ENCODE assay signal across 9 cellular contexts in the genomic region with DNA sequence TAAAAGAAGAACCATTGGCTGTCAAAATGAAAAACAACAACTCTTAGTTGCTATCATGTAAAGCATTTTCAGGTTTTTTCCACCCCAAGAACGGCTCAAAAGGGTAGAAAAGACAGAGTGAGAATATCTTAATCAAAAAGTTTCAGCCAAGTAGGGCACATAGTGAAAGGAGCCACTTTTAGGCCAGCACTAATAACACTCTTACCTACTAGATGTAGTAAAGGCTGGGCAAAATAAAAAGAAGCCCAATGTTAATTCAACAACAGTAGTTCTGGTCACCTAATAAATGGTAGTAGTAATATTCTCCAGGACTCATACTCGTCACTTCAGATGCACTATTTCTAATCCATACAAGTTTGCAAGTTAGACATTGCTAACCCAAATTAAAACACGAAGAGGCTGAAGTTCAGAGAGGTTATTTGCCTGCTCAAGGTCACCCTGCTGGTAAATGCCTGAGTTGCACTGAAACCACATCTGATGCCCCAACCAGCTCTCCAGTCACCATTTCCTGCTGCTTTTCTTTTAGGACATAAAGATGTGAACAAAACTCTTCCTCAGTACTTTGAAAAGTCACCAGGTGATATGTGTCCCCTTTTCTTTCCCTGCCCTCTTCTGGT. TPM values are rescaled to one million over a fixed set of nuclear protein-coding genes. Genes with fewer than 3 reads are reported as not detected.
DNase-seq lines count a peak whose midpoint lies in the region; ATAC-seq, FAIRE-seq and TF ChIP-seq lines count a peak whose summit lies in the region.
"Had no signal": no experiment of that assay in that cellular context is flagged by ENCODE, and none has a peak within 500 bp of the region (broad histone marks: within the 10 kb centered on the region; RNA-seq: fewer than 3 reads in every experiment).

No MANE protein-coding gene starts in this region.

- H3K4me1 ChIP-seq in mucosa of descending colon (ENCODE audit: low read depth) = peaks cover 44% of the 10 kb centered on the region
- H3K4me1 ChIP-seq: SJCRH30 had no signal

- no peak overlapping the region for H3K4me3 ChIP-seq in mucosa of descending colon
- H3K4me3 ChIP-seq: SJCRH30 had no signal

- DNase-seq in EH (ENCODE audit: low read depth) (peak; percentile 27), SW480 (ENCODE audit: low spot score) (peak; percentile 39), mucosa of descending colon (peak in 1 of 3 donors; percentile 51), HTR-8/SVneo (ENCODE audit: insufficient read length, low spot score) (no peak), posterior cingulate gyrus (no peak), NCI-H1092 treated with DMSO at 0.1 percent for 48 hours (lab: John Stamatoyannopoulos, UW) (no peak)

- intact Hi-C loops in mucosa of descending colon (cut with DNase I, micrococcal nuclease) = no loop called here
- intact Hi-C loops in posterior cingulate gyrus (cut with DNase I) = no loop called here

- peak; percentile 75 for ATAC-seq in GM19397 (IDR thresholded peaks at IDR 0.05; ENCODE audit: unreplicated experiment)
- peak; percentile 66 for ATAC-seq in HG03139 (IDR thresholded peaks at IDR 0.05; ENCODE audit: unreplicated experiment)
- ATAC-seq in mucosa of descending colon = peak; percentile 34

- TF ChIP-seq CTCF in mucosa of descending colon (IDR thresholded peaks at IDR 0.05) = peak; percentile 24

- no peak for FAIRE-seq in HTR-8/SVneo (lab: Jason Lieb, UNC)

- H3K36me3 ChIP-seq in mucosa of descending colon (ENCODE audit: low read depth) = no peaks in the 10 kb centered on the region
- H3K36me3 ChIP-seq: SJCRH30 had no signal

- no peaks in the 10 kb centered on the region for H3K9me3 ChIP-seq in mucosa of descending colon
- H3K9me3 ChIP-seq: SJCRH30 had no signal

RNA-seq across cellular contexts. Expression of gene GOLIM4, which starts 7.5 kb away (rescaled TPM):
- 100 to 1,000 TPM in 1 of 3 donors, 10 to 100 TPM in 2; 60.8 to 102 (median 80.4) TPM for total RNA-seq in mucosa of descending colon

Comparison
In these comparisons a context has a peak if more than half of its experiments do, and no peak if none do; other contexts are left out.
1. DNase-seq: peak in EH (single experiment) and SW480 (single experiment); none in HTR-8/SVneo (single experiment), posterior cingulate gyrus (0 of 10) and NCI-H1092 treated with DMSO at 0.1 percent for 48 hours (single experiment).
2. Peak in every context shown above with its lines, with median percentiles within 50 percentile points of each other: ATAC-seq.